18 cellular contexts compared by ENCODE assay signal in the genomic region with DNA sequence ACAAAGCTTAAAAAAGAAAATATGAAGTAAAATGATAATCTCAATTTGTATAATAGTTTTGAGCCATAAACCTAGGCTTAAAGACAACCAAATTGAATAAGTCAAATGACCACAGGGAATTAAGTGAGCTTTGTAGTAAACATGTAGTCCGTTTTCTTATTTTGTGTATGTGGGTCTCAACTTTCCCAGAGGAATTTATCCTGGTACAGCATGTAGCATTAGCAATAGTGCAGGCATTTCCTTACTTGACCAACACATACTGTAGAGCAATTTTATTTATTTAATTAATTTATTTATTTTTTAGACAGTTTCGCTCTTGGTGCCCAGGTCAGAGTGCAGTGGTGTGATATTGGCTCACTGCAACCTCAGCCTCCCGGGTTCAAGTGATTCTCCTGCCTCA. TPM values are rescaled to one million over a fixed set of nuclear protein-coding genes. Genes with fewer than 3 reads are reported as not detected.
A peak's percentile ranks its signal among the peaks of the same experiment; 100 is the strongest.
DNase-seq lines count a peak whose midpoint lies in the region; ATAC-seq and TF ChIP-seq lines count a peak whose summit lies in the region.
"Had no signal": no experiment of that assay in that cellular context is flagged by ENCODE, and none has a peak within 500 bp of the region (broad histone marks: within the 10 kb centered on the region; RNA-seq: fewer than 3 reads in every experiment).

No MANE protein-coding gene starts in this region.

- H3K4me3 ChIP-seq in AG04449 (ENCODE audit: low read depth, low read length) (no peak overlapping the region), choroid plexus epithelial cell (ENCODE audit: low read depth, low read length) (no peak overlapping the region), foreskin fibroblast (ENCODE audit: low read depth in 1 of 2, low read length in 2 of 2) (no peak overlapping the region)
- H3K4me3 ChIP-seq: BLaER1, Peyer's patch had no signal

- CTCF ChIA-PET in AG04449 (lab: Yijun Ruan, JAX), result interaction anchor here (1.4 to 3.9 kb wide), 4 partner anchors 13 to 320 kb away, joined by 4 to 15 read pairs (median 7); no protein-coding TSS in a partner anchor

- no peak for ATAC-seq in GM21619 (IDR thresholded peaks at IDR 0.05; ENCODE audit: unreplicated experiment)
- no peak for ATAC-seq in esophagus mucosa
- ATAC-seq: Right ventricle myocardium inferior had no signal

- POLR2A ChIA-PET in AG04449 (lab: Yijun Ruan, JAX), result no interaction called here

- DNase-seq in AG04449 (ENCODE audit: low read depth, low spot score) (peak; percentile 36), LHCN-M2 (ENCODE audit: low read depth) (peak; percentile 37), choroid plexus epithelial cell (ENCODE audit: low read depth) (peak; percentile 65), foreskin fibroblast (peak; percentile 24 to 52), cerebellar cortex (ENCODE audit: low spot score) (no peak), COR-L47 (lab: John Stamatoyannopoulos, UW) (no peak)
- DNase-seq: CD4-positive, alpha-beta memory T cell; DMS53; H7; NCI-H1105; NCI-H510A; NCI-H748 treated with DMSO at 0.1 percent for 48 hours; NK-92 treated with Interleukin-12 subunit alpha and Interleukin-12 subunit beta, amount 100 ng/mL, for 24 hours; Peyer's patch had no signal

- TF ChIP-seq CTCF in AG04449 (IDR thresholded peaks at IDR 0.05; ENCODE audit: insufficient read depth, low read length, missing control alignments) (no peak), choroid plexus epithelial cell (conservative IDR thresholded peaks at IDR 0.05; ENCODE audit: low read depth, low read length) (no peak), foreskin fibroblast (IDR thresholded peaks at IDR 0.05; ENCODE audit: low read depth, low read length) (no peak)

RNA-seq across cellular contexts. Expression of a gene that starts 37.5 kb away (rescaled TPM):
- total RNA-seq in LHCN-M2 (2014; rRNA removed) (16.1 and 19.3 TPM in 2 replicates), esophagus mucosa (9.9 TPM)
- 13.4 TPM for polyA plus RNA-seq in LHCN-M2 (2012)
- polyA plus RNA-seq: CD4-positive, alpha-beta memory T cell had no signal

RNA-seq across cellular contexts. Expression of a gene that starts 58.6 kb away (rescaled TPM):
- total RNA-seq in LHCN-M2 (2014; rRNA removed) (46.4 and 53.0 TPM in 2 replicates), esophagus mucosa (29.4 TPM)
- 20.3 TPM for polyA plus RNA-seq in LHCN-M2 (2012)

Comparison
In these comparisons a context has a peak if more than half of its experiments do, and no peak if none do; other contexts are left out.
1. DNase-seq: peak in AG04449 (single experiment), LHCN-M2 (single experiment), choroid plexus epithelial cell (single experiment) and foreskin fibroblast (2 of 2); none in cerebellar cortex (single experiment) and COR-L47 (single experiment).